In the genomic region with DNA sequence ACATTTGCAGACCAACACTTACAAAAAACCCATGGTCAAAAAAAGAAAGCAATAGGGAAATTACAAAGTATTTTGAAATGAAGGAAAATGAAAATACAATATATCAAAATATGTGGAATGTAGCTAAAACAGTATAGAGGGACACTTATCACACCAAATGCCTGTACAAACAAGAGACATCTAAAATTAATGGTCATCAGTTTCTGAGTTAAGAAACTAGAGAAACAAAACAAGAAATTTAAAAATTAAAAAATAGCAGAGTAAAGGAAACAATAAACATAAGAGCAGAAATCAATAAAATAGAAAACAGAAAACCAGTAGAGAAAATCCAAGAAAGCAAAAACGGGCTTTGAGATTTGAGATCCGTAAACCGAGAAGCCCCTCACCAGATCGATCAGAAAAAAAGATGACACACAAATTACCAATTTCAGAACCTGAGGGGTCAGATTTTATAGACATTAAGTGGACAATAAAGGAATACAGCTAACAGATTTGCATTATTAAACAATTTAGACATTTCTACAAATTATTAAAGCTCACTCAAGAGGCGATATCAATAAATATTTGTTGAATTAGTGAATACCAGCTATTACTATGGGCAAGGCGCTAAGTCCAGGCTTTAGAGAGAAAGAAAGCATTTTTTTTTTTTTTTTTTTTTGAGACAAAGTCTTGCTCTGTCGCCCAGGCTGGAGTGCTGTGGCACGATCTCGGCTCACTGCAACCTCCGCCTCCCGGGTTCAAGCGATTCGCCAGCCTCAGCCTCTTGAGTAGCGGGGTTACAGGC, we compare ENCODE assay signal across 8 cellular contexts. TPM values are rescaled to one million over a fixed set of nuclear protein-coding genes. Genes with fewer than 3 reads are reported as not detected.
DNase-seq lines count a peak whose midpoint lies in the region; ATAC-seq and TF ChIP-seq lines count a peak whose summit lies in the region.

No MANE protein-coding gene starts in this region.

- no peak overlapping the region for H3K14ac ChIP-seq in neuronal stem cell (ENCODE audit: low read length)

- H3K36me3 ChIP-seq in OCI-LY7 (ENCODE audit: insufficient read depth, low read length), result peaks cover 21% of the 10 kb centered on the region
- peaks cover 0 to 18% of the 10 kb centered on the region in 2 donors for H3K36me3 ChIP-seq in neuronal stem cell (replicated peaks in 1 of 2; ENCODE audit: control insufficient read depth in 2 of 2, insufficient read depth in 2 of 2, low read length in 2 of 2)

- ATAC-seq in HG03135 (IDR thresholded peaks at IDR 0.05; ENCODE audit: unreplicated experiment) (no peak), GM21576 (IDR thresholded peaks at IDR 0.05; ENCODE audit: unreplicated experiment) (no peak)

- H2BK15ac ChIP-seq in neuronal stem cell (ENCODE audit: low read length), result no peak overlapping the region

- peak overlapping the region; percentile 59 for H3K4me2 ChIP-seq in OCI-LY7 (ENCODE audit: low read length)
- H3K4me2 ChIP-seq in neuronal stem cell (ENCODE audit: insufficient read depth, low read length, poor library complexity, severe bottlenecking), result peak overlapping the region; percentile 60

- H4K8ac ChIP-seq in neuronal stem cell (ENCODE audit: low read depth, low read length), result no peak overlapping the region

- peak overlapping the region; percentile 57 for H3K4me3 ChIP-seq in OCI-LY7 (ENCODE audit: low read depth, low read length, poor library complexity, severe bottlenecking)
- peak overlapping the region; percentile 58 for H3K4me3 ChIP-seq in epithelial cell of esophagus (ENCODE audit: low read length)
- peak overlapping the region in 1 of 2 donors; percentile 99 for H3K4me3 ChIP-seq in neuronal stem cell (ENCODE audit: low read length in 2 of 2)

- DNase-seq in OCI-LY7 (ENCODE audit: low spot score) (no peak), epithelial cell of esophagus (ENCODE audit: low read depth) (no peak), neuronal stem cell (ENCODE audit: low spot score) (no peak), NCI-H146 treated with DMSO at 0.1 percent for 48 hours (lab: John Stamatoyannopoulos, UW; ENCODE audit: unreplicated experiment) (no peak), H4 (ENCODE audit: low spot score) (no peak)

- no peak overlapping the region for H2BK12ac ChIP-seq in neuronal stem cell (ENCODE audit: low read length)

- H3K23ac ChIP-seq in neuronal stem cell (ENCODE audit: low read depth, low read length, poor library complexity), result no peak overlapping the region

- intact Hi-C loops in OCI-LY7 (cut with micrococcal nuclease; ENCODE audit: unreplicated experiment), result loop anchor here (5.0 kb wide), 1 partner anchor 276 kb away; no protein-coding TSS in a partner anchor

- H2BK120ac ChIP-seq in neuronal stem cell (ENCODE audit: low read depth, low read length), result no peak overlapping the region

- POLR2A ChIA-PET in OCI-LY7 (lab: Charles Lee), result interaction anchor here (0.5 to 2.4 kb wide), 12 partner anchors 8 to 1083 kb away, joined by 3 to 10 read pairs (median 4); a partner anchor contains a TSS

- H3K9me3 ChIP-seq in OCI-LY7 (ENCODE audit: low read length) (peaks cover 14% of the 10 kb centered on the region; the same call in 1 of the 2 replicates), neuronal stem cell (replicated peaks in 1 of 2; ENCODE audit: control insufficient read depth in 2 of 2, insufficient read depth in 1 of 2, low read depth in 1 of 2, low read length in 2 of 2) (peaks cover 0 to 9% of the 10 kb centered on the region in 2 donors)

- no peak overlapping the region for H2BK5ac ChIP-seq in neuronal stem cell (ENCODE audit: low read length)

- no peak overlapping the region for H3K4ac ChIP-seq in neuronal stem cell (ENCODE audit: low read length)

- H3K4me1 ChIP-seq in OCI-LY7 (ENCODE audit: insufficient read depth, low read length, poor library complexity, severe bottlenecking) (peaks cover 20% of the 10 kb centered on the region), neuronal stem cell (ENCODE audit: control insufficient read depth in 2 of 2, insufficient read depth in 1 of 2, low read depth in 1 of 2, low read length in 2 of 2) (peaks cover 0 to 8% of the 10 kb centered on the region in 2 donors)

- no peaks in the 10 kb centered on the region for H3K9me2 ChIP-seq in OCI-LY7 (ENCODE audit: insufficient read depth, low read length)

- H4K20me1 ChIP-seq in OCI-LY7 (ENCODE audit: insufficient read depth, low read length), result no peaks in the 10 kb centered on the region

- H3K9ac ChIP-seq in neuronal stem cell (ENCODE audit: low read depth, low read length, poor library complexity), result no peak overlapping the region

- peak overlapping the region; percentile 90 for H2AFZ ChIP-seq in OCI-LY7 (ENCODE audit: low read length)
- peak overlapping the region; percentile 89 for H2AFZ ChIP-seq in neuronal stem cell (ENCODE audit: low read length)

- TF ChIP-seq CTCF in C4-2B (conservative IDR thresholded peaks at IDR 0.05), result no peak
- no peak for TF ChIP-seq CTCF in OCI-LY7 (conservative IDR thresholded peaks at IDR 0.05; ENCODE audit: low read length)
- no peak for TF ChIP-seq CTCF in epithelial cell of esophagus (IDR thresholded peaks at IDR 0.05; ENCODE audit: insufficient read depth, low read depth, low read length, missing control alignments)

- no peak overlapping the region for H2AK5ac ChIP-seq in neuronal stem cell (ENCODE audit: low read depth, low read length)

- H4K91ac ChIP-seq in neuronal stem cell (ENCODE audit: low read depth, low read length, poor library complexity), result no peak overlapping the region

- H3K18ac ChIP-seq in neuronal stem cell (ENCODE audit: low read length), result peak overlapping the region; percentile 35

- no peaks in the 10 kb centered on the region for H3K27me3 ChIP-seq in neuronal stem cell (ENCODE audit: control insufficient read depth in 3 of 3, insufficient read depth in 3 of 3, low read depth in 1 of 3, low read length in 3 of 3)

- CTCF ChIA-PET in OCI-LY7 (lab: Charles Lee; ENCODE audit: unreplicated experiment), result no interaction called here

- peaks cover 38% of the 10 kb centered on the region for H3K79me2 ChIP-seq in OCI-LY7 (ENCODE audit: insufficient read depth, low read depth, low read length)

- no CpG with 5 or more reads among the region's 14 CpGs for WGBS in neuronal stem cell (ENCODE audit: extremely low coverage in 2 of 2, insufficient read length in 2 of 2, insufficient replicate concordance in 1 of 2), 2 donors

- peak overlapping the region; percentile 92 for H3K27ac ChIP-seq in C4-2B
- H3K27ac ChIP-seq in OCI-LY7 (ENCODE audit: low read depth, low read length, poor library complexity, severe bottlenecking), result peak overlapping the region; percentile 58
- H3K27ac ChIP-seq in neuronal stem cell (replicated peaks; ENCODE audit: low read length), result peak overlapping the region; percentile 97

- no peaks in the 10 kb centered on the region for H3K79me1 ChIP-seq in neuronal stem cell (ENCODE audit: low read depth, low read length)

- no TSS peak for BruUV-seq in OCI-LY7 (replicated peaks; lab: Mats Ljungman, UMichigan)

RNA-seq across cellular contexts. Expression of a gene that starts 1.0 kb away (rescaled TPM):
- total RNA-seq in OCI-LY7 (2014; rRNA removed; shearing (Covaris generic)), result 50.4 and 63.6 TPM in 2 replicates
- 77.9 and 92.8 TPM in 2 replicates for total RNA-seq in OCI-LY7 (2022)
- polyA plus RNA-seq in neuronal stem cell (2013, experiment 1 of 2), result 25.1 TPM
- polyA plus RNA-seq in neuronal stem cell (2013, experiment 2 of 2), result 25.4 TPM
- 21.9 and 25.5 TPM in 2 replicates for total RNA-seq in H4 (2014; rRNA removed; shearing (Covaris generic))
